ENCODE assay signal across 8 cellular contexts in the genomic region with DNA sequence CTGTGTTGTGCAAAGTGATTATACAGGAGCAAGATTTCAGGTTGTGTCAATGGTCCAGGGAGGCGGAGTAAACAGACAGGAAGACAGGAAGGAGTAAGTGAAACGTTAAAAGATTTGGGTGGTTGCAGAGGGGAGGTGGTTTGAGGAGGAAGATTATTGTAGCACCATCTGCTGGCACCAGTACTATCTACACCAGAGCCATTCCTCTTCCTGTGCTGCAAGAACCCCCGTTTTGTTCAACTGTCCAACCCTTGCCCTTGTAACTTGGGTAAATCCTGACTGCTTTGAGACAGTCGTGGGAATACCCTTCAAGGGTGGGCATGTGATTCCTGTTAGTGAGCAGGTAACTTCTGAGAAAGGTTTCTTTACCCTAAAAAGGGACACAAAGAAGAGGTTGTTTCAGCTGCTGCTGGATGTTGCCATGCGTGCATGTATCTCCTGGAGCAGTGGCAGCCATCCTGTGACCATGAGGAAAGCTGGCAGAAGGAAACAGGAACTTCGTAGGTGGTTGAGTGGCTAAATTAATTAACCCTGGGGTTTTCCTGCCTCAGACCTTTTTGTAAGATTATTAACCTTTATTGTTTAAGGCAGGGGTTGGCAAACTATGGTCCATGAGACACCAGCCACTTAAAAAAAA.
A peak's percentile ranks its signal among the peaks of the same experiment; 100 is the strongest.
DNase-seq lines count a peak whose midpoint lies in the region; ATAC-seq and FAIRE-seq lines count a peak whose summit lies in the region.

No MANE protein-coding gene starts in this region.

- H3K36me3 Mint-ChIP-seq in activated CD8-positive, alpha-beta T cell treated with anti-CD3 and anti-CD28 coated beads, Interleukin-2, amount 10 ng/mL, durations not matched to agents 7 days and 5 days (ENCODE audit: low read depth): peaks cover 16% of the 10 kb centered on the region
- no peaks in the 10 kb centered on the region for H3K36me3 Mint-ChIP-seq in immature natural killer cell

- H3K27ac Mint-ChIP-seq in activated CD8-positive, alpha-beta T cell treated with anti-CD3 and anti-CD28 coated beads, Interleukin-2, amount 10 ng/mL, durations not matched to agents 7 days and 5 days: peak overlapping the region; percentile 78
- H3K27ac Mint-ChIP-seq in immature natural killer cell: peak overlapping the region in 3 of 6 donors; percentile 23 to 75 (median 54)

- CTCF ChIA-PET in activated CD8-positive, alpha-beta T cell treated with anti-CD3 and anti-CD28 coated beads, Interleukin-2, amount 10 ng/mL, durations not matched to agents 7 days and 5 days (lab: Charles Lee): interaction anchor here (0.6 to 2.1 kb wide), 10 partner anchors 11 to 171 kb away, joined by 3 to 9 read pairs (median 4); no protein-coding TSS in a partner anchor

- H3K4me1 Mint-ChIP-seq in activated CD8-positive, alpha-beta T cell treated with anti-CD3 and anti-CD28 coated beads, Interleukin-2, amount 10 ng/mL, durations not matched to agents 7 days and 5 days (ENCODE audit: low read depth): peaks cover 65% of the 10 kb centered on the region
- peaks cover 10 to 14% of the 10 kb centered on the region in 2 donors for H3K4me1 Mint-ChIP-seq in immature natural killer cell

- H3K27me3 Mint-ChIP-seq in activated CD8-positive, alpha-beta T cell treated with anti-CD3 and anti-CD28 coated beads, Interleukin-2, amount 10 ng/mL, durations not matched to agents 7 days and 5 days (ENCODE audit: low read depth): no peaks in the 10 kb centered on the region
- peaks cover 0 to 4% (median 2%) of the 10 kb centered on the region in 3 donors for H3K27me3 Mint-ChIP-seq in immature natural killer cell (ENCODE audit: low read depth in 3 of 3)

- FAIRE-seq in frontal cortex (lab: Jason Lieb, UNC): no peak

- POLR2A ChIA-PET in activated CD8-positive, alpha-beta T cell treated with anti-CD3 and anti-CD28 coated beads, Interleukin-2, amount 10 ng/mL, durations not matched to agents 7 days and 5 days (lab: Charles Lee): no interaction called here

- H3K4me3 Mint-ChIP-seq in activated CD8-positive, alpha-beta T cell treated with anti-CD3 and anti-CD28 coated beads, Interleukin-2, amount 10 ng/mL, durations not matched to agents 7 days and 5 days: peak overlapping the region; percentile 41
- H3K4me3 Mint-ChIP-seq in immature natural killer cell: peak overlapping the region; percentile 7 to 78 (median 56)

- ATAC-seq in activated CD8-positive, alpha-beta T cell treated with anti-CD3 and anti-CD28 coated beads, Interleukin-2, amount 10 ng/mL, durations not matched to agents 7 days and 5 days: peak; percentile 96
- no peak for ATAC-seq in GM19324 (IDR thresholded peaks at IDR 0.05; ENCODE audit: low FRiP score, unreplicated experiment)
- no peak for ATAC-seq in HG02973 (IDR thresholded peaks at IDR 0.05; ENCODE audit: unreplicated experiment)

- DNase-seq in COR-L47 (lab: John Stamatoyannopoulos, UW) (peak; percentile 18), HT1080 (ENCODE audit: low read depth) (peak; percentile 16), immature natural killer cell (peak; percentile 18 to 39 (median 31)), frontal cortex (ENCODE audit: low spot score in 2 of 2) (no peak), pons (ENCODE audit: low spot score) (no peak)
- peak; percentile 74 for DNase-seq in activated CD8-positive, alpha-beta T cell treated with anti-CD3 and anti-CD28 coated beads, Interleukin-2, amount 10 ng/mL, durations not matched to agents 7 days and 5 days

- no peaks in the 10 kb centered on the region for H3K9me3 Mint-ChIP-seq in activated CD8-positive, alpha-beta T cell treated with anti-CD3 and anti-CD28 coated beads, Interleukin-2, amount 10 ng/mL, durations not matched to agents 7 days and 5 days (ENCODE audit: insufficient read depth)
- no peaks in the 10 kb centered on the region for H3K9me3 Mint-ChIP-seq in immature natural killer cell

Comparison
In these comparisons a context has a peak if more than half of its experiments do, and no peak if none do; other contexts are left out.
1. DNase-seq: peak in COR-L47 (single experiment), HT1080 (single experiment), activated CD8-positive, alpha-beta T cell treated with anti-CD3 and anti-CD28 coated beads, Interleukin-2, amount 10 ng/mL, durations not matched to agents 7 days and 5 days (single experiment) and immature natural killer cell (3 of 3); none in frontal cortex (0 of 2) and pons (single experiment).